1 cellular context compared by ENCODE assay signal in the genomic region with DNA sequence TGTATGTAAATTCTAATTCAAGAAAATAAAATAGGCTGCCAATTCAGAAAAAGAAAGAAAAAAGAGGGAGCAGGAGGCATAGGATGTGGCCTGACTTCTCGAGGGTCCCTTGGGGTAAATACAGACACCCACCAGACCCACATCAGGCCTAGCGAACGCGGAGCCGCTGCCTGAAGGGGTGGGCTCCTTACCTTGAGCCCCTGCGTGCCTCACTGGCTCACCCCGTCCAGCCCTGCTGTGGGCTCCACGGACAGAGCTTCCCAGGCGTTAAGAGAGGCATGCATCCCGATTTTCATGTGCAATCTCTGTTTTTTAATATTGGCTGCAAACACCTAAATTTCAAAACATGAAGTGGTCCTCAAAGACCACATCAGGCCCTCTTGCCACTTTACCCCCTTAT.
TF ChIP-seq lines count a peak whose summit lies in the region.

No MANE protein-coding gene starts in this region.

TF ChIP-seq in H1, 55 proteins besides CTCF, POLR2A, EP300 and RAD21:
- no peak for TF ChIP-seq GABPA (IDR thresholded peaks at IDR 0.05; ENCODE audit: borderline replicate concordance, insufficient read depth, low read length)
- no peak for TF ChIP-seq PHF8 (conservative IDR thresholded peaks at IDR 0.05; ENCODE audit: low read depth, low read length)
- TF ChIP-seq SP4 (IDR thresholded peaks at IDR 0.05; ENCODE audit: low read length), result no peak
- TF ChIP-seq TCF12 (IDR thresholded peaks at IDR 0.05; ENCODE audit: low read depth, low read length), result no peak
- TF ChIP-seq POLR2AphosphoS5 (IDR thresholded peaks at IDR 0.05; ENCODE audit: low read depth, low read length), result no peak
- TF ChIP-seq ASH2L (IDR thresholded peaks at IDR 0.05; ENCODE audit: low read length), result no peak
- TF ChIP-seq KDM5A (IDR thresholded peaks at IDR 0.05; ENCODE audit: low read length), result no peak
- no peak for TF ChIP-seq CTBP2 (IDR thresholded peaks at IDR 0.05; ENCODE audit: borderline replicate concordance, insufficient read depth, insufficient read length, low read length)
- TF ChIP-seq KDM1A (IDR thresholded peaks at IDR 0.05; ENCODE audit: borderline replicate concordance, low read length), result no peak
